ENCODE assay signal across 12 cellular contexts in genomic region chr15:96334705-96335428, GRCh38. TPM values are rescaled to one million over a fixed set of nuclear protein-coding genes. Genes with fewer than 3 reads are reported as not detected.
A peak's percentile ranks its signal among the peaks of the same experiment; 100 is the strongest.
DNase-seq lines count a peak whose midpoint lies in the region; ATAC-seq and TF ChIP-seq lines count a peak whose summit lies in the region.
"Had no signal": no experiment of that assay in that cellular context is flagged by ENCODE, and none has a peak within 500 bp of the region (broad histone marks: within the 10 kb centered on the region; RNA-seq: fewer than 3 reads in every experiment).

No MANE protein-coding gene starts in this region.

- H4K20me1 ChIP-seq in fibroblast of lung (ENCODE audit: control insufficient read depth, extremely low read depth, insufficient read depth, low read length) = peaks cover 4% of the 10 kb centered on the region

- peak overlapping the region; percentile 89 for H3K4me3 Mint-ChIP-seq in progenitor cell of endocrine pancreas (ENCODE audit: low read depth)
- H3K4me3 Mint-ChIP-seq: stimulated activated naive CD8-positive, alpha-beta T cell treated with anti-CD3 and anti-CD28 coated beads, Interleukin-15, amount 100 ng/mL, for 72 hours had no signal

- no peaks in the 10 kb centered on the region for H3K9me3 Mint-ChIP-seq in progenitor cell of endocrine pancreas (ENCODE audit: low read depth)
- H3K9me3 Mint-ChIP-seq: stimulated activated naive CD8-positive, alpha-beta T cell treated with anti-CD3 and anti-CD28 coated beads, Interleukin-15, amount 100 ng/mL, for 72 hours had no signal

- peaks cover 27% of the 10 kb centered on the region for H3K36me3 Mint-ChIP-seq in progenitor cell of endocrine pancreas (ENCODE audit: insufficient read depth)

- H3K27ac ChIP-seq in Panc1 (ENCODE audit: low read length) (peak overlapping the region; percentile 98), fibroblast of lung (ENCODE audit: insufficient read depth, low read length) (peak overlapping the region; percentile 95)

- H3K36me3 ChIP-seq in BE2C (peaks cover 39% of the 10 kb centered on the region), Panc1 (ENCODE audit: control insufficient read depth, insufficient read depth, low read length) (peaks cover 18% of the 10 kb centered on the region), fibroblast of lung (ENCODE audit: control insufficient read depth, insufficient read depth, low read length) (peaks cover 28% of the 10 kb centered on the region)

- CTCF ChIA-PET in Panc1 (lab: Charles Lee) = interaction anchor here (0.5 to 2.3 kb wide), 5 partner anchors 8 to 250 kb away, joined by 3 to 11 read pairs (median 4); no protein-coding TSS in a partner anchor

- H3K27me3 ChIP-seq in BE2C (no peaks in the 10 kb centered on the region), Panc1 (ENCODE audit: control insufficient read depth, insufficient read depth, low read length) (no peaks in the 10 kb centered on the region), fibroblast of lung (ENCODE audit: control insufficient read depth, insufficient read depth, low read length) (no peaks in the 10 kb centered on the region)

- peak overlapping the region; percentile 38 for H3K27ac Mint-ChIP-seq in progenitor cell of endocrine pancreas
- H3K27ac Mint-ChIP-seq: stimulated activated naive CD8-positive, alpha-beta T cell treated with anti-CD3 and anti-CD28 coated beads, Interleukin-15, amount 100 ng/mL, for 72 hours had no signal

- peak overlapping the region; percentile 74 for H3K4me3 ChIP-seq in BE2C (ENCODE audit: low read depth, low read length)
- peak overlapping the region; percentile 63 to 97 for H3K4me3 ChIP-seq in Panc1 (ENCODE audit: low read depth in 2 of 2, low read length in 2 of 2)
- H3K4me3 ChIP-seq in fibroblast of lung (replicated peaks in 1 of 4; ENCODE audit: control extremely low read depth in 1 of 4, insufficient read depth in 1 of 4, low read depth in 3 of 4, low read length in 4 of 4) = peak overlapping the region; percentile 96 to 100 (median 100)

- H3K9me3 ChIP-seq in BE2C (no peaks in the 10 kb centered on the region), Panc1 (ENCODE audit: control insufficient read depth, insufficient read depth, low read depth, low read length) (no peaks in the 10 kb centered on the region), fibroblast of lung (ENCODE audit: control insufficient read depth, insufficient read depth, low read depth, low read length) (no peaks in the 10 kb centered on the region)

- H3K4me2 ChIP-seq in fibroblast of lung (ENCODE audit: extremely low read depth, insufficient read depth, low read length) = peak overlapping the region; percentile 88

- no TSS peak for BruUV-seq in Panc1 (replicated peaks; lab: Mats Ljungman, UMichigan)

- H2AFZ ChIP-seq in fibroblast of lung (ENCODE audit: low read length) = no peak overlapping the region

- TF ChIP-seq CTCF in BE2C (IDR thresholded peaks at IDR 0.05; ENCODE audit: low read depth, low read length) = no peak
- no peak for TF ChIP-seq CTCF in Panc1 (IDR thresholded peaks at IDR 0.05)
- TF ChIP-seq CTCF in fibroblast of lung (conservative IDR thresholded peaks at IDR 0.05 in 1 of 2, IDR thresholded peaks at IDR 0.05 in 1 of 2; ENCODE audit: low read depth in 1 of 2, low read length in 2 of 2) = no peak
- TF ChIP-seq CTCF in progenitor cell of endocrine pancreas (IDR thresholded peaks at IDR 0.05; ENCODE audit: unreplicated experiment) = no peak

- no peak for DNase-seq in BE2C
- DNase-seq in Panc1 (ENCODE audit: low read depth, low spot score) = no peak
- peak in 1 of 2 donors; percentile 27 for DNase-seq in fibroblast of lung (ENCODE audit: low read depth in 2 of 2)
- no peak for DNase-seq in progenitor cell of endocrine pancreas (ENCODE audit: low spot score, unreplicated experiment)
- no peak for DNase-seq in DMS53 treated with DMSO at 0.1 percent for 48 hours (lab: John Stamatoyannopoulos, UW; ENCODE audit: unreplicated experiment)
- no peak for DNase-seq in pons (ENCODE audit: low spot score)
- DNase-seq: activated naive CD4-positive, alpha-beta T cell treated with Interleukin-2 at 50 U/mL for 16 hours; DMS79 treated with DMSO at 0.1 percent for 48 hours; stimulated activated naive CD8-positive, alpha-beta T cell treated with anti-CD3 and anti-CD28 coated beads, Interleukin-15, amount 100 ng/mL, for 72 hours had no signal

- peaks cover 93% of the 10 kb centered on the region for H3K79me2 ChIP-seq in fibroblast of lung (ENCODE audit: control insufficient read depth, insufficient read depth, low read length)

- no peaks in the 10 kb centered on the region; the same call in 1 of the 2 replicates for H3K4me1 ChIP-seq in BE2C
- peaks cover 33% of the 10 kb centered on the region for H3K4me1 ChIP-seq in Panc1 (ENCODE audit: control insufficient read depth, insufficient read depth, low read length)
- no peaks in the 10 kb centered on the region for H3K4me1 ChIP-seq in fibroblast of lung (ENCODE audit: control insufficient read depth, extremely low read depth, insufficient read depth, low read length)

- H3K27me3 Mint-ChIP-seq in progenitor cell of endocrine pancreas = no peaks in the 10 kb centered on the region

- no peak for ATAC-seq in Panc1
- ATAC-seq in GM21423 (IDR thresholded peaks at IDR 0.05; ENCODE audit: unreplicated experiment) = no peak
- no peak for ATAC-seq in GM21447 (IDR thresholded peaks at IDR 0.05; ENCODE audit: unreplicated experiment)
- ATAC-seq: stimulated activated naive CD8-positive, alpha-beta T cell treated with anti-CD3 and anti-CD28 coated beads, Interleukin-15, amount 100 ng/mL, for 72 hours had no signal

- peak overlapping the region; percentile 94 for H3K9ac ChIP-seq in fibroblast of lung (ENCODE audit: insufficient read depth, low read length)

- intact Hi-C loops in Panc1 (cut with micrococcal nuclease; ENCODE audit: unreplicated experiment) = loop anchor here (5.0 to 10.0 kb wide), 2 partner anchors 1078 to 1660 kb away; no protein-coding TSS in a partner anchor

- in situ Hi-C loops in Panc1 (cut with HindIII; ENCODE audit: low pct_unique_long_range_greater_than_20kb, low sequenced_read_pairs) = no loop called here

- H3K4me1 Mint-ChIP-seq in progenitor cell of endocrine pancreas (ENCODE audit: low read depth) = peaks cover 56% of the 10 kb centered on the region

- POLR2A ChIA-PET in Panc1 (lab: Charles Lee) = interaction anchor here (0.8 to 1.1 kb wide), 2 partner anchors 21 to 167 kb away, joined by 3 to 5 read pairs; no protein-coding TSS in a partner anchor

RNA-seq across cellular contexts. Expression of gene NR2F2, which starts 4.4 kb away (rescaled TPM):
- 82.4 TPM for polyA plus RNA-seq in BE2C (2012; ENCODE audit: insufficient read depth, insufficient read length, low read depth)
- total RNA-seq in Panc1 (2021; ENCODE audit: unreplicated experiment) (53.7 TPM), fibroblast of lung (9.2 and 15.7 TPM in 2 replicates), progenitor cell of endocrine pancreas (40.3 and 48.6 TPM in 2 replicates)
- polyA plus RNA-seq in Panc1 (2012; ENCODE audit: insufficient read length) = 108 TPM
- polyA plus RNA-seq in fibroblast of lung = 66.5 and 130 TPM in 2 replicates
- 124 and 286 TPM in 2 replicates for polyA plus RNA-seq in fibroblast of lung (2012)
- 78.0 and 158 TPM in 2 replicates for polyA minus RNA-seq in fibroblast of lung (ENCODE audit: low replicate concordance)
- total RNA-seq: mononuclear cell had no signal
